ENCODE assay signal across 39 cellular contexts in genomic region chr5:90997082-90997481, GRCh38.
"Had no signal": no experiment of that assay in that cellular context is flagged by ENCODE, and none has a peak within 500 bp of the region (broad histone marks: within the 10 kb centered on the region; RNA-seq: fewer than 3 reads in every experiment).

No MANE protein-coding gene starts in this region.

- H3K27me3 ChIP-seq: adrenal gland, ascending aorta, body of pancreas, brain microvascular endothelial cell, breast epithelium, cardiac muscle cell had no signal

- H3K4me1 Mint-ChIP-seq: activated naive CD4-positive, alpha-beta T cell treated with anti-CD3 and anti-CD28 coated beads, Interleukin-2, amount 10 ng/mL, durations not matched to agents 7 days and 5 days; activated naive CD4-positive, alpha-beta T cell treated with anti-CD3 and anti-CD28 coated beads, Interleukin-2, amount 50 U/mL, for 24 hours; activated naive CD8-positive, alpha-beta T cell treated with anti-CD3 and anti-CD28 coated beads for 36 hours; activated naive CD8-positive, alpha-beta T cell treated with anti-CD3 and anti-CD28 coated beads, Interleukin-2, amount 10 ng/mL, durations not matched to agents 7 days and 5 days; activated naive CD8-positive, alpha-beta T cell treated with anti-CD3 and anti-CD28 coated beads, Interleukin-2, amount 50 U/mL, for 24 hours; activated T-helper 17 cell treated with anti-CD3 and anti-CD28 coated beads, Interleukin-2, amount 50 U/mL, for 72 hours; brain; central memory CD8-positive, alpha-beta T cell had no signal

- H3K36me3 ChIP-seq: adrenal gland, ascending aorta, brain microvascular endothelial cell, breast epithelium, cardiac muscle cell had no signal

- DNase-seq: activated effector memory CD4-positive, alpha-beta T cell treated with anti-CD3 and anti-CD28 coated beads, Interleukin-2, amount 50 U/mL, for 16 hours; activated effector memory CD4-positive, alpha-beta T cell treated with Interleukin-2 at 50 U/mL for 16 hours; activated gamma-delta T cell; activated gamma-delta T cell treated with Interleukin-2 at 50 U/mL for 16 hours; activated naive CD4-positive, alpha-beta T cell; activated naive CD4-positive, alpha-beta T cell treated with anti-CD3 and anti-CD28 coated beads for 36 hours; activated naive CD4-positive, alpha-beta T cell treated with anti-CD3 and anti-CD28 coated beads, Interleukin-2, amount 10 ng/mL, durations not matched to agents 7 days and 5 days; activated naive CD4-positive, alpha-beta T cell treated with anti-CD3 and anti-CD28 coated beads, Interleukin-2, amount 50 U/mL, for 16 hours; activated naive CD4-positive, alpha-beta T cell treated with Interleukin-2 at 50 U/mL for 16 hours; activated naive CD8-positive, alpha-beta T cell treated with anti-CD3 and anti-CD28 coated beads for 36 hours; activated naive CD8-positive, alpha-beta T cell treated with anti-CD3 and anti-CD28 coated beads, Interleukin-2, amount 10 ng/mL, durations not matched to agents 7 days and 5 days; activated naive CD8-positive, alpha-beta T cell treated with anti-CD3 and anti-CD28 coated beads, Interleukin-2, amount 50 U/mL, for 24 hours; activated T-cell treated with anti-CD3 and anti-CD28 coated beads, Interleukin-2, amount 50 U/mL, for 24 hours; activated T-cell treated with anti-CD3 and anti-CD28 coated beads, Interleukin-2, amount 50 U/mL, for 4 hours; activated T-cell treated with anti-CD3 and anti-CD28 coated beads, Interleukin-2, amount 50 U/mL, for 48 hours; activated T-cell treated with anti-CD3 and anti-CD28 coated beads, Interleukin-2, amount 50 U/mL, for 72 hours; adrenal gland; amniotic stem cell; amygdala; anterior cingulate cortex; aorta; body of pancreas; brain microvascular endothelial cell; caudate nucleus; central memory CD4-positive, alpha-beta T cell; cerebellar nuclear complex had no signal

- H3K36me3 Mint-ChIP-seq: activated naive CD4-positive, alpha-beta T cell treated with anti-CD3 and anti-CD28 coated beads, Interleukin-2, amount 10 ng/mL, durations not matched to agents 7 days and 5 days; activated naive CD4-positive, alpha-beta T cell treated with anti-CD3 and anti-CD28 coated beads, Interleukin-2, amount 50 U/mL, for 72 hours; activated naive CD8-positive, alpha-beta T cell; activated naive CD8-positive, alpha-beta T cell treated with anti-CD3 and anti-CD28 coated beads, Interleukin-2, amount 10 ng/mL, durations not matched to agents 7 days and 5 days had no signal

- ATAC-seq: activated naive CD4-positive, alpha-beta T cell treated with anti-CD3 and anti-CD28 coated beads, Interleukin-2, amount 50 U/mL, for 72 hours; activated naive CD8-positive, alpha-beta T cell treated with anti-CD3 and anti-CD28 coated beads, Interleukin-2, amount 50 U/mL, for 24 hours; activated T-cell treated with anti-CD3 and anti-CD28 coated beads, Interleukin-2, amount 50 U/mL, for 4 hours; activated T-cell treated with anti-CD3 and anti-CD28 coated beads, Interleukin-2, amount 50 U/mL, for 72 hours; activated T-helper 17 cell treated with anti-CD3 and anti-CD28 coated beads, Interleukin-2, amount 50 U/mL, for 72 hours; body of pancreas had no signal

- H3K4me3 ChIP-seq: adrenal gland, ascending aorta, body of pancreas, breast epithelium, cardiac muscle cell had no signal

- H3K9me3 ChIP-seq: body of pancreas had no signal

- H3K27ac Mint-ChIP-seq: activated naive CD4-positive, alpha-beta T cell treated with anti-CD3 and anti-CD28 coated beads for 36 hours; activated naive CD4-positive, alpha-beta T cell treated with anti-CD3 and anti-CD28 coated beads, Interleukin-2, amount 10 ng/mL, durations not matched to agents 7 days and 5 days; activated naive CD4-positive, alpha-beta T cell treated with anti-CD3 and anti-CD28 coated beads, Interleukin-2, amount 50 U/mL, for 24 hours; activated naive CD4-positive, alpha-beta T cell treated with anti-CD3 and anti-CD28 coated beads, Interleukin-2, amount 50 U/mL, for 72 hours; activated naive CD8-positive, alpha-beta T cell; activated naive CD8-positive, alpha-beta T cell treated with anti-CD3 and anti-CD28 coated beads for 36 hours; activated naive CD8-positive, alpha-beta T cell treated with anti-CD3 and anti-CD28 coated beads, Interleukin-2, amount 10 ng/mL, durations not matched to agents 7 days and 5 days; activated naive CD8-positive, alpha-beta T cell treated with anti-CD3 and anti-CD28 coated beads, Interleukin-2, amount 50 U/mL, for 24 hours; activated T-cell treated with anti-CD3 and anti-CD28 coated beads, Interleukin-2, amount 50 U/mL, for 24 hours; activated T-cell treated with anti-CD3 and anti-CD28 coated beads, Interleukin-2, amount 50 U/mL, for 72 hours; activated T-helper 1 cell treated with anti-CD3 and anti-CD28 coated beads, Interleukin-12 subunit alpha, Interleukin-12 subunit beta, Interleukin-2, Interleukin-4 antibody, amounts not matched to agents 30 ng/mL and 10 ng/mL and 1 ng/mL, durations not matched to agents 14 hours and 24 hours and 36 hours; activated T-helper 17 cell treated with anti-CD3 and anti-CD28 coated beads, Interleukin-2, amount 50 U/mL, for 72 hours; activated T-helper 2 cell treated with anti-CD3 and anti-CD28 coated beads, Interferon-gamma antibody, Interleukin-2, Interleukin-4, amounts not matched to agents 10 μg/mL and 5 μg/mL and 100 μg/mL, durations not matched to agents 14 hours and 24 hours and 36 hours had no signal

- H3K4me1 ChIP-seq: ascending aorta, body of pancreas, breast epithelium had no signal

- H3K27ac ChIP-seq: adrenal gland, ascending aorta, body of pancreas, brain microvascular endothelial cell, breast epithelium, cardiac muscle cell had no signal

- H3K27me3 Mint-ChIP-seq: activated naive CD8-positive, alpha-beta T cell treated with anti-CD3 and anti-CD28 coated beads, Interleukin-2, amount 50 U/mL, for 24 hours; brain had no signal

- H3K4me3 Mint-ChIP-seq: activated naive CD4-positive, alpha-beta T cell treated with anti-CD3 and anti-CD28 coated beads for 36 hours; activated naive CD4-positive, alpha-beta T cell treated with anti-CD3 and anti-CD28 coated beads, Interleukin-2, amount 10 ng/mL, durations not matched to agents 7 days and 5 days; activated naive CD4-positive, alpha-beta T cell treated with anti-CD3 and anti-CD28 coated beads, Interleukin-2, amount 50 U/mL, for 24 hours; activated naive CD8-positive, alpha-beta T cell; activated naive CD8-positive, alpha-beta T cell treated with anti-CD3 and anti-CD28 coated beads for 36 hours; activated naive CD8-positive, alpha-beta T cell treated with anti-CD3 and anti-CD28 coated beads, Interleukin-2, amount 10 ng/mL, durations not matched to agents 7 days and 5 days; activated naive CD8-positive, alpha-beta T cell treated with anti-CD3 and anti-CD28 coated beads, Interleukin-2, amount 50 U/mL, for 24 hours; activated T-cell treated with anti-CD3 and anti-CD28 coated beads, Interleukin-2, amount 50 U/mL, for 24 hours; activated T-cell treated with anti-CD3 and anti-CD28 coated beads, Interleukin-2, amount 50 U/mL, for 4 hours; activated T-cell treated with anti-CD3 and anti-CD28 coated beads, Interleukin-2, amount 50 U/mL, for 72 hours; activated T-helper 1 cell treated with anti-CD3 and anti-CD28 coated beads, Interleukin-12 subunit alpha, Interleukin-12 subunit beta, Interleukin-2, Interleukin-4 antibody, amounts not matched to agents 30 ng/mL and 10 ng/mL and 1 ng/mL, durations not matched to agents 14 hours and 24 hours and 36 hours; activated T-helper 17 cell treated with anti-CD3 and anti-CD28 coated beads, Interleukin-2, amount 50 U/mL, for 72 hours; brain; central memory CD8-positive, alpha-beta T cell had no signal

- FAIRE-seq: astrocyte, bronchial epithelial cell had no signal
